8 cellular contexts compared by ENCODE assay signal in genomic region chr4:473575-474457, GRCh38. TPM values are rescaled to one million over a fixed set of nuclear protein-coding genes. Genes with fewer than 3 reads are reported as not detected.
A peak's percentile ranks its signal among the peaks of the same experiment; 100 is the strongest.
DNase-seq lines count a peak whose midpoint lies in the region; TF ChIP-seq lines count a peak whose summit lies in the region.

No MANE protein-coding gene starts in this region.

- peak overlapping the region; percentile 97 for H3K4me2 ChIP-seq in Loucy (ENCODE audit: low read depth, low read length, poor library complexity, severe bottlenecking)

- peaks cover 55% of the 10 kb centered on the region for H3K36me3 Mint-ChIP-seq in activated naive CD4-positive, alpha-beta T cell treated with anti-CD3 and anti-CD28 coated beads for 36 hours (ENCODE audit: low read depth)

- intact Hi-C loops in activated naive CD4-positive, alpha-beta T cell treated with anti-CD3 and anti-CD28 coated beads for 36 hours (cut with micrococcal nuclease), result loop anchor here (1.0 to 5.0 kb wide), 4 partner anchors 25 to 538 kb away; partner anchors contain the start of genes FGFRL1, PIGG, ZNF141 and ZNF718

- H3K9me2 ChIP-seq in Loucy (replicated peaks; ENCODE audit: low read depth, low read length), result no peaks in the 10 kb centered on the region

- peaks cover 32% of the 10 kb centered on the region for H4K20me1 ChIP-seq in Loucy (ENCODE audit: insufficient read depth, low read length, poor library complexity, severe bottlenecking)

- H3F3A ChIP-seq in Loucy (ENCODE audit: low read depth), result 0 out of 2 replicates have a peak, but pooled peaks cover 5% of the 10 kb centered on the region

- no peak for TF ChIP-seq CTCF in Loucy (conservative IDR thresholded peaks at IDR 0.05; ENCODE audit: low read length)
- TF ChIP-seq CTCF in neutrophil (IDR thresholded peaks at IDR 0.05), result peak; percentile 29

- H3K9me3 ChIP-seq in Loucy (ENCODE audit: insufficient read depth, low read depth, low read length) (peaks cover 6% of the 10 kb centered on the region; the same call in 1 of the 2 replicates), SJSA1 (replicated peaks) (no peaks in the 10 kb centered on the region), neutrophil (peaks cover 2% of the 10 kb centered on the region)

- peak overlapping the region; percentile 89 for H3K4me3 ChIP-seq in H7 (ENCODE audit: insufficient read depth, low read depth, low read length)
- peak overlapping the region; percentile 89 for H3K4me3 ChIP-seq in Loucy (ENCODE audit: low read length, poor library complexity, severe bottlenecking)
- peak overlapping the region; percentile 64 for H3K4me3 ChIP-seq in SJSA1
- H3K4me3 ChIP-seq in neutrophil (ENCODE audit: low read depth in 1 of 2, low read length in 1 of 2), result peak overlapping the region; percentile 77

- H3K27ac Mint-ChIP-seq in activated naive CD4-positive, alpha-beta T cell treated with anti-CD3 and anti-CD28 coated beads for 36 hours, result peak overlapping the region; percentile 99

- H3K4me1 ChIP-seq in Loucy (ENCODE audit: insufficient read depth, low read length, poor library complexity, severe bottlenecking), result peaks cover 48% of the 10 kb centered on the region
- H3K4me1 ChIP-seq in SJSA1 (replicated peaks), result no peaks in the 10 kb centered on the region
- peaks cover 14 to 20% of the 10 kb centered on the region in 2 experiments for H3K4me1 ChIP-seq in neutrophil (ENCODE audit: control insufficient read depth in 1 of 2, insufficient read depth in 1 of 2, low read depth in 1 of 2, low read length in 1 of 2)

- H3K4me3 Mint-ChIP-seq in activated naive CD4-positive, alpha-beta T cell treated with anti-CD3 and anti-CD28 coated beads for 36 hours, result peak overlapping the region; percentile 99

- H3K4me1 Mint-ChIP-seq in activated naive CD4-positive, alpha-beta T cell treated with anti-CD3 and anti-CD28 coated beads for 36 hours (ENCODE audit: low read depth), result peaks cover 19% of the 10 kb centered on the region

- H3K79me2 ChIP-seq in Loucy (ENCODE audit: insufficient read depth, low read length), result peaks cover 49% of the 10 kb centered on the region

- CTCF ChIA-PET in activated naive CD4-positive, alpha-beta T cell treated with anti-CD3 and anti-CD28 coated beads for 36 hours (lab: Charles Lee), result no interaction called here

- peaks cover 4% of the 10 kb centered on the region for H3K36me3 ChIP-seq in H7 (replicated peaks; ENCODE audit: control insufficient read depth, insufficient read depth, low read length)
- peaks cover 24% of the 10 kb centered on the region for H3K36me3 ChIP-seq in Loucy (ENCODE audit: insufficient read depth, low read length)
- peaks cover 30% of the 10 kb centered on the region for H3K36me3 ChIP-seq in SJSA1
- H3K36me3 ChIP-seq in neutrophil, result peaks cover 20% of the 10 kb centered on the region

- H3K27me3 ChIP-seq in H7 (ENCODE audit: control insufficient read depth, insufficient read depth, low read length) (no peaks in the 10 kb centered on the region), Loucy (ENCODE audit: insufficient read depth, low read length, poor library complexity, severe bottlenecking) (no peaks in the 10 kb centered on the region), SJSA1 (replicated peaks) (no peaks in the 10 kb centered on the region), neutrophil (no peaks in the 10 kb centered on the region)

- DNase-seq in ELR (ENCODE audit: low read depth) (peak; percentile 99), H7 (peak; percentile 97), SJSA1 (ENCODE audit: low read depth in 1 of 2, low spot score in 2 of 2) (peak; percentile 81 to 83), germinal center (ENCODE audit: low spot score) (peak; percentile 97), substantia nigra (lab: John Stamatoyannopoulos, UW) (peak; percentile 68 to 97 (median 92))
- peak; percentile 97 for DNase-seq in activated naive CD4-positive, alpha-beta T cell treated with anti-CD3 and anti-CD28 coated beads for 36 hours

- no peaks in the 10 kb centered on the region for H3K27me3 Mint-ChIP-seq in activated naive CD4-positive, alpha-beta T cell treated with anti-CD3 and anti-CD28 coated beads for 36 hours (ENCODE audit: low read depth)

- H3K27ac ChIP-seq in SJSA1, result peak overlapping the region; percentile 69
- H3K27ac ChIP-seq in neutrophil, result peak overlapping the region; percentile 88
- peak overlapping the region; percentile 83 for H3K27ac ChIP-seq in substantia nigra (ENCODE audit: low read depth, low read length, poor library complexity, severe bottlenecking)

- H3K9ac ChIP-seq in Loucy (ENCODE audit: low read depth, low read length, poor library complexity, severe bottlenecking), result peak overlapping the region; percentile 95

- peaks cover 37% of the 10 kb centered on the region for H3K9me3 Mint-ChIP-seq in activated naive CD4-positive, alpha-beta T cell treated with anti-CD3 and anti-CD28 coated beads for 36 hours

- H2AFZ ChIP-seq in Loucy (ENCODE audit: low read length), result peak overlapping the region; percentile 74

RNA-seq across cellular contexts. Expression of gene ZNF721, which starts 25.1 kb away (rescaled TPM):
- 18.8 and 44.3 TPM in 2 replicates for total RNA-seq in H7 (2014; rRNA removed; shearing (Covaris generic))
- 2.4 and 3.6 TPM in 2 replicates for total RNA-seq in SJSA1 (2014; rRNA removed; shearing (Covaris generic))
- 10 to 100 TPM; 34.0 to 36.3 TPM for total RNA-seq in activated naive CD4-positive, alpha-beta T cell treated with anti-CD3 and anti-CD28 coated beads for 36 hours

RNA-seq across cellular contexts. Expression of gene PIGG, which starts 25.2 kb away (rescaled TPM):
- total RNA-seq in H7 (2014; rRNA removed; shearing (Covaris generic)), result 20.4 and 39.1 TPM in 2 replicates
- 19.3 and 22.2 TPM in 2 replicates for total RNA-seq in SJSA1 (2014; rRNA removed; shearing (Covaris generic))
- total RNA-seq in activated naive CD4-positive, alpha-beta T cell treated with anti-CD3 and anti-CD28 coated beads for 36 hours, result 10 to 100 TPM; 41.7 to 43.6 TPM

Comparison
In these comparisons a context has a peak if more than half of its experiments do, and no peak if none do; other contexts are left out.
1. Peak in every context shown above with its lines: DNase-seq, H3K4me3 ChIP-seq and H3K27ac ChIP-seq.